Comparison of ENCODE assay signal across 8 cellular contexts in genomic region chr9:127224883-127225739, GRCh38. TPM values are rescaled to one million over a fixed set of nuclear protein-coding genes. Genes with fewer than 3 reads are reported as not detected.
A peak's percentile ranks its signal among the peaks of the same experiment; 100 is the strongest.
DNase-seq lines count a peak whose midpoint lies in the region; ATAC-seq, FAIRE-seq and TF ChIP-seq lines count a peak whose summit lies in the region.

No MANE protein-coding gene starts in this region.

- H3K27me3 Mint-ChIP-seq in activated naive CD4-positive, alpha-beta T cell treated with anti-CD3 and anti-CD28 coated beads, Interleukin-2, amount 50 U/mL, for 24 hours = peaks cover 2% of the 10 kb centered on the region

- peaks cover 38% of the 10 kb centered on the region for H3K4me1 Mint-ChIP-seq in activated naive CD4-positive, alpha-beta T cell treated with anti-CD3 and anti-CD28 coated beads, Interleukin-2, amount 50 U/mL, for 24 hours

- TF ChIP-seq EP300 in SK-N-SH (IDR thresholded peaks at IDR 0.05; ENCODE audit: borderline replicate concordance in 1 of 2, low read depth in 1 of 2, low read length in 1 of 2) = no peak

- H3K36me3 Mint-ChIP-seq in activated naive CD4-positive, alpha-beta T cell treated with anti-CD3 and anti-CD28 coated beads, Interleukin-2, amount 50 U/mL, for 24 hours = no peaks in the 10 kb centered on the region

- H4K20me1 ChIP-seq in SK-N-SH (ENCODE audit: insufficient read depth) = no peaks in the 10 kb centered on the region

- no peak overlapping the region for H3K27ac Mint-ChIP-seq in activated naive CD4-positive, alpha-beta T cell treated with anti-CD3 and anti-CD28 coated beads, Interleukin-2, amount 50 U/mL, for 24 hours

- H3K4me3 Mint-ChIP-seq in activated naive CD4-positive, alpha-beta T cell treated with anti-CD3 and anti-CD28 coated beads, Interleukin-2, amount 50 U/mL, for 24 hours = peak overlapping the region; percentile 68

- no peaks in the 10 kb centered on the region for H3K9me3 Mint-ChIP-seq in activated naive CD4-positive, alpha-beta T cell treated with anti-CD3 and anti-CD28 coated beads, Interleukin-2, amount 50 U/mL, for 24 hours

- H3K79me2 ChIP-seq in SK-N-SH (ENCODE audit: insufficient read depth) = 0 out of 2 replicates have a peak, but pooled peaks cover 4% of the 10 kb centered on the region

- H3K27me3 ChIP-seq in SK-N-SH (ENCODE audit: insufficient read depth) = no peaks in the 10 kb centered on the region

- no peaks in the 10 kb centered on the region for H3K9me3 ChIP-seq in SK-N-SH

- no peaks in the 10 kb centered on the region for H3K9me2 ChIP-seq in SK-N-SH

- peaks cover 7 to 16% of the 10 kb centered on the region in 2 experiments; a peak in 3 of 4 replicates for H3K4me1 ChIP-seq in SK-N-SH (ENCODE audit: control insufficient read depth in 1 of 2, insufficient read depth in 2 of 2, low read depth in 1 of 2, low read length in 1 of 2)

- peak overlapping the region; percentile 74 for H3K9ac ChIP-seq in SK-N-SH

- WGBS in SK-N-SH (ENCODE audit: low lambda C conversion rate) = 3% methylated on average over 15 of the region's 106 CpGs

- no peak for TF ChIP-seq POLR2A in H54 (IDR thresholded peaks at IDR 0.05; ENCODE audit: low read depth, low read length)

- no peak for FAIRE-seq in H54 (lab: Jason Lieb, UNC)

- peak overlapping the region; percentile 72 to 73 for H3K4me3 ChIP-seq in SK-N-SH (ENCODE audit: low read depth in 2 of 2, low read length in 1 of 2)

- ATAC-seq in omental fat pad (ENCODE audit: low FRiP score) = peak; percentile 89

- no peak for TF ChIP-seq CTCF in SK-N-SH (IDR thresholded peaks at IDR 0.05)
- no peak for TF ChIP-seq CTCF in omental fat pad (IDR thresholded peaks at IDR 0.05)

- POLR2A ChIA-PET in SK-N-SH (lab: Yijun Ruan, JAX) = interaction anchor here (0.5 to 1.9 kb wide), 3 partner anchors 20 to 180 kb away, joined by 3 to 7 read pairs (median 6); partner anchors contain the start of gene SLC2A8

- H3K27ac ChIP-seq in SK-N-SH (ENCODE audit: low read depth in 2 of 2, low read length in 1 of 2) = peak overlapping the region; percentile 59 to 89; a peak in 3 of 4 replicates

- DNase-seq in DMS153 (lab: John Stamatoyannopoulos, UW) (peak; percentile 71), H54 (ENCODE audit: insufficient read length, low spot score) (peak; percentile 100), MV-4-11 (lab: John Stamatoyannopoulos, UW) (peak; percentile 69), SK-N-SH (peak; percentile 100), glomerular visceral epithelial cell (ENCODE audit: extremely low spot score) (peak; percentile 95), omental fat pad (ENCODE audit: low spot score) (peak; percentile 96), superior temporal gyrus (ENCODE audit: extremely low spot score) (peak; percentile 81)

- peaks cover 10% of the 10 kb centered on the region for H3F3A ChIP-seq in SK-N-SH (replicated peaks; ENCODE audit: insufficient read depth)

- peak overlapping the region; percentile 91 for H3K4me2 ChIP-seq in SK-N-SH

- H3K36me3 ChIP-seq in SK-N-SH (replicated peaks in 1 of 2; ENCODE audit: control insufficient read depth in 1 of 2, insufficient read depth in 2 of 2, low read length in 1 of 2) = no peaks in the 10 kb centered on the region

- CTCF ChIA-PET in SK-N-SH (lab: Yijun Ruan, JAX) = interaction anchor here (0.7 to 2.2 kb wide), 17 partner anchors 10 to 284 kb away, joined by 3 to 17 read pairs (median 4); partner anchors contain the start of genes GARNL3 and SLC2A8

- no peak for TF ChIP-seq RAD21 in SK-N-SH (IDR thresholded peaks at IDR 0.05; ENCODE audit: low read length)

- peak overlapping the region; percentile 98 for H2AFZ ChIP-seq in SK-N-SH (ENCODE audit: low read depth)

TF ChIP-seq in SK-N-SH, 30 proteins besides CTCF, POLR2A, EP300 and RAD21:
- TF ChIP-seq FOXJ3 (CRISPR knock-in tag; IDR thresholded peaks at IDR 0.05) (no peak), MXI1 (IDR thresholded peaks at IDR 0.05; ENCODE audit: low read depth, low read length) (peak; percentile 72; the same call in 1 of the 2 replicates), SMC3 (IDR thresholded peaks at IDR 0.05; ENCODE audit: low read depth, low read length) (no peak), EZH2phosphoT487 (IDR thresholded peaks at IDR 0.05; ENCODE audit: borderline replicate concordance, low read depth) (no peak), PBX3 (IDR thresholded peaks at IDR 0.05) (peak; percentile 77), RXRA (IDR thresholded peaks at IDR 0.05; ENCODE audit: borderline replicate concordance, low read depth) (no peak), RFX5 (IDR thresholded peaks at IDR 0.05; ENCODE audit: low read length) (no peak), TCF12 (IDR thresholded peaks at IDR 0.05) (no peak), FOSL2 (IDR thresholded peaks at IDR 0.05; ENCODE audit: borderline replicate concordance, low read depth) (no peak), GABPA (IDR thresholded peaks at IDR 0.05; ENCODE audit: low read depth) (no peak), USF2 (IDR thresholded peaks at IDR 0.05; ENCODE audit: borderline replicate concordance, low read depth, low read length) (no peak), JUND (IDR thresholded peaks at IDR 0.05) (no peak), YY1 (IDR thresholded peaks at IDR 0.05; ENCODE audit: low read depth) (no peak), NFIC (IDR thresholded peaks at IDR 0.05; ENCODE audit: borderline replicate concordance) (no peak), MAX (IDR thresholded peaks at IDR 0.05; ENCODE audit: low read depth) (peak; percentile 35; the same call in 1 of the 2 replicates), NRF1 (IDR thresholded peaks at IDR 0.05; ENCODE audit: low read depth, low read length) (0 out of 2 replicates have a peak, but pooled peaks have one; percentile 8), TAF1 (IDR thresholded peaks at IDR 0.05; ENCODE audit: borderline replicate concordance, low read depth, low read length) (no peak), POLR2AphosphoS5 (IDR thresholded peaks at IDR 0.05; ENCODE audit: low read depth, low read length) (no peak)

RNA-seq across cellular contexts. Expression of gene GARNL3, which starts 39.5 kb away (rescaled TPM):
- polyA plus RNA-seq in SK-N-SH (2012; rRNA removed) = 9.1 and 10.4 TPM in 2 replicates
- polyA plus RNA-seq in SK-N-SH (2012; cell fraction: cytosol; rRNA removed) = 5.4 and 6.9 TPM in 2 replicates
- 29.0 and 36.8 TPM in 2 replicates for polyA plus RNA-seq in SK-N-SH (2012; cell fraction: nucleus; rRNA removed)
- 10 to 100 TPM in 3 of 4 donors, 1 to 10 TPM in 1; 10.0 to 27.0 (median 15.7) TPM for total RNA-seq in omental fat pad

Comparison
In these comparisons a context has a peak if more than half of its experiments do, and no peak if none do; other contexts are left out.
1. Peak in every context shown above with its lines: DNase-seq, ATAC-seq, H3K4me3 ChIP-seq and H3K27ac ChIP-seq.